ENCODE assay signal across 1 cellular context in genomic region chr6:36678488-36679042, GRCh38.
TF ChIP-seq lines count a peak whose summit lies in the region.

TSS of gene CDKN1A (plus strand) at chr6:36678714. CDS start at chr6:36684102, 5,388 bp downstream.

TF ChIP-seq in IMR-90, 13 proteins besides CTCF, POLR2A, EP300 and RAD21:
- TF ChIP-seq CHD1 (IDR thresholded peaks at IDR 0.05; ENCODE audit: low read depth, low read length), result peak; percentile 95; the same call in 1 of the 2 replicates
- TF ChIP-seq CEBPB (IDR thresholded peaks at IDR 0.05; ENCODE audit: low read depth, low read length), result no peak
- TF ChIP-seq MAZ (IDR thresholded peaks at IDR 0.05; ENCODE audit: borderline replicate concordance, low read depth, low read length), result peak; percentile 92
- TF ChIP-seq SMC3 (IDR thresholded peaks at IDR 0.05; ENCODE audit: low read depth, low read length), result 0 out of 2 replicates have a peak, but pooled peaks have one; percentile 27
- no peak for TF ChIP-seq ELK1 (IDR thresholded peaks at IDR 0.05; ENCODE audit: borderline replicate concordance, low read depth, low read length)
- TF ChIP-seq NFE2L2 (IDR thresholded peaks at IDR 0.05; ENCODE audit: low read depth, low read length), result no peak
- TF ChIP-seq BHLHE40 (IDR thresholded peaks at IDR 0.05; ENCODE audit: low read depth, low read length), result peak; percentile 97
- peak; percentile 85 for TF ChIP-seq RCOR1 (IDR thresholded peaks at IDR 0.05; ENCODE audit: insufficient replicate concordance, low read length)
- peak; percentile 19; the same call in 1 of the 2 replicates for TF ChIP-seq FOS (IDR thresholded peaks at IDR 0.05; ENCODE audit: low read depth, low read length)
- no peak for TF ChIP-seq RFX5 (IDR thresholded peaks at IDR 0.05; ENCODE audit: low read depth, low read length)
- no peak for TF ChIP-seq MAFK (IDR thresholded peaks at IDR 0.05; ENCODE audit: low read depth, low read length)
- TF ChIP-seq USF2 (IDR thresholded peaks at IDR 0.05; ENCODE audit: low read depth, low read length), result no peak
- peak; percentile 76; the same call in 1 of the 2 replicates for TF ChIP-seq MXI1 (IDR thresholded peaks at IDR 0.05; ENCODE audit: borderline replicate concordance, low read depth, low read length)
